In the genomic region with DNA sequence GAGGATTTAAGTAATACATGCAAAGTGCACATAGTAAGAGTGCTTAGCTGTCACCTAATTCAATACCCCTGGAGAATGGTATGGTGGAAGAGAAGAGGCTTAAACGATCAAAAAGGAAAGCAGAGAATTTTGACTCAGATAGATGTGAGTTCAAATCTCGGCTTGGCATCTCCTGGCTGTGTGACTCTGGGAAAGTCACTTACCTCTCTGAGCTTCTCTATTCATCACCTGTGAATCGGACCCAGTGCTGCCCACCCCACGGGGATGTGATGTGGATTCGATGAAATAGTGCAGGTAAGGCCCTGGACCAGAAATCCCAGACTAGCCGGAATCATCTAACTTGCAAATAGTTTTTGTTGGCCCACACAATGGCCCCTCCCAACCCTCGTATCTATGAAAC, we compare ENCODE assay signal across 1 cellular context.
TF ChIP-seq lines count a peak whose summit lies in the region.

No MANE protein-coding gene starts in this region.

TF ChIP-seq in K562, 482 proteins besides CTCF, POLR2A, EP300 and RAD21:
- TF ChIP-seq RBM25 (IDR thresholded peaks at IDR 0.05; ENCODE audit: low read depth, low read length, severe bottlenecking) (peak; percentile 71), ZFP36 (IDR thresholded peaks at IDR 0.05; ENCODE audit: low read depth, low read length, partially characterized antibody) (peak; percentile 23), BCOR (IDR thresholded peaks at IDR 0.05) (peak; percentile 51), ASH1L (IDR thresholded peaks at IDR 0.05; ENCODE audit: borderline replicate concordance, low read depth, partially characterized antibody) (no peak), KDM1A (IDR thresholded peaks at IDR 0.05) (0 out of 4 replicates have a peak, but pooled peaks of 1 of the 2 experiments have one; percentile 29), ZNF408 (CRISPR knock-in tag; IDR thresholded peaks at IDR 0.05; ENCODE audit: low read depth) (no peak)
- TF ChIP-seq, protein P1, sequence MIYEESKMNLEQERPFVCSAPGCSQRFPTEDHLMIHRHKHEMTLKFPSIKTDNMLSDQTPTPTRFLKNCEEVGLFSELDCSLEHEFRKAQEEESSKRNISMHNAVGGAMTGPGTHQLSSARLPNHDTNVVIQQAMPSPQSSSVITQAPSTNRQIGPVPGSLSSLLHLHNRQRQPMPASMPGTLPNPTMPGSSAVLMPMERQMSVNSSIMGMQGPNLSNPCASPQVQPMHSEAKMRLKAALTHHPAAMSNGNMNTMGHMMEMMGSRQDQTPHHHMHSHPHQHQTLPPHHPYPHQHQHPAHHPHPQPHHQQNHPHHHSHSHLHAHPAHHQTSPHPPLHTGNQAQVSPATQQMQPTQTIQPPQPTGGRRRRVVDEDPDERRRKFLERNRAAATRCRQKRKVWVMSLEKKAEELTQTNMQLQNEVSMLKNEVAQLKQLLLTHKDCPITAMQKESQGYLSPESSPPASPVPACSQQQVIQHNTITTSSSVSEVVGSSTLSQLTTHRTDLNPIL (CRISPR knock-in tag; IDR thresholded peaks at IDR 0.05): no peak
TF ChIP-seq in K562: peak in this region for 4.
